Comparison of ENCODE assay signal across 8 cellular contexts in the genomic region with DNA sequence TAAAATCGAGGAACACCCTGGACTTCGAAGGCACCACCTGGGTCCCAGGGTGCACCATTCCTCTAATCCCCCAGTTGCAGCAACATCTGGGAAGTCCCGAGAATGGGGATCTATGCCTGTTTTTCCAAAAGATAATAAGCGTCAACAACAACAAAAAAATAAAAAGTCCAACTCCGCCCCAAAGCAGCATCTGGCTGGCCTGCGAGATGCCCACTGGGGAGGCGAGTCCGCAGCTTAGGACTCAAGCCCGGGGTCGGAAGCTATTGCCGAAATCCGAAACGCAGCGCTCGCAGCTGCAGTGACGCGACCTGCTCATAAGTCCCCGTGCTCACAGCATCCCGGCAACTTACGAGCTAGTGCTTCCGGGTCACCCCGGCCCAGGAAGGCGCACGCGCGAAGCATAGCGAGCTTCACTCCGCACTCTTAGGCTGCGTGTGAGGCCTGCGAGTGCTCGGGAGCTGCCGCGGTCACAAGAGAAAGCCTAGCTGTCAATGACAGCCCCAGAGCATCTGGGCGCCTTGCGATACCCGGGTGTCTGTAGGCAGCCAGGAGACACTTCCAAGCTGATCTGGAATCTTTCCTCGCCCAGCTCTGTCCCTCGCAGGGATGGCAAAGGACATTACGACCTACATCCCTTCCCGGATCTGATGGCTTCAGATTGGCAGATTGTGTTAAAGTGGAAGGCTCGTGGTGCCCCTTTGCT. TPM values are rescaled to one million over a fixed set of nuclear protein-coding genes. Genes with fewer than 3 reads are reported as not detected.
DNase-seq lines count a peak whose midpoint lies in the region; ATAC-seq and TF ChIP-seq lines count a peak whose summit lies in the region.

No MANE protein-coding gene starts in this region.

- H3K36me3 ChIP-seq in upper lobe of left lung, result peaks cover 1 to 10% (median 5%) of the 10 kb centered on the region in 4 donors

- CTCF ChIA-PET in T-cell (lab: Charles Lee), result interaction anchor here (0.6 to 1.7 kb wide), 13 partner anchors 10 to 348 kb away, joined by 3 to 19 read pairs (median 4); a partner anchor contains a TSS

- in situ Hi-C loops in GM13976 (cut with MboI; ENCODE audit: low sequenced_read_pairs, unreplicated experiment), result no loop called here

- TF ChIP-seq CTCF in GM13976 (IDR thresholded peaks at IDR 0.05; ENCODE audit: borderline replicate concordance, control extremely low read depth, extremely low read depth, insufficient read depth, missing control alignments) (no peak), upper lobe of left lung (IDR thresholded peaks at IDR 0.05) (no peak)

- H3K9me3 ChIP-seq in upper lobe of left lung, result no peaks in the 10 kb centered on the region

- TF ChIP-seq EP300 in upper lobe of left lung (IDR thresholded peaks at IDR 0.05), result peak in 1 of 4 donors; percentile 72

- H3K36me3 Mint-ChIP-seq in T-cell, result no peaks in the 10 kb centered on the region

- no peaks in the 10 kb centered on the region for H3K27me3 Mint-ChIP-seq in T-cell

- peak overlapping the region; percentile 89 to 96 (median 93) for H3K27ac ChIP-seq in upper lobe of left lung

- H3K27me3 ChIP-seq in upper lobe of left lung, result no peaks in the 10 kb centered on the region

- peak; percentile 100 for ATAC-seq in HG02852 (IDR thresholded peaks at IDR 0.05; ENCODE audit: unreplicated experiment)
- ATAC-seq in T-cell (replicated peaks in 1 of 4), result peak; percentile 100
- peak; percentile 100 for ATAC-seq in left cardiac atrium
- peak; percentile 100 for ATAC-seq in upper lobe of left lung (ENCODE audit: low FRiP score in 2 of 2)

- DNase-seq in GM13976 (ENCODE audit: low spot score), result peak; percentile 95
- DNase-seq in NCI-H146 (lab: John Stamatoyannopoulos, UW), result peak; percentile 96
- DNase-seq in T-cell, result peak; percentile 81 to 98 (median 96)
- peak; percentile 97 for DNase-seq in amniotic epithelial cell (ENCODE audit: low read depth)
- DNase-seq in left cardiac atrium, result peak; percentile 96
- DNase-seq in posterior cingulate gyrus, result peak; percentile 96 to 100 (median 98)
- DNase-seq in upper lobe of left lung, result peak; percentile 97 to 98

- H3K4me3 ChIP-seq in upper lobe of left lung, result peak overlapping the region; percentile 47 to 63 (median 51)

- POLR2A ChIA-PET in T-cell (lab: Charles Lee), result interaction anchor here (0.5 to 1.4 kb wide), 15 partner anchors 9 to 72 kb away, joined by 3 to 106 read pairs (median 10); a partner anchor contains a TSS

- H3K27ac Mint-ChIP-seq in T-cell, result peak overlapping the region; percentile 96 to 99

- H3K4me1 Mint-ChIP-seq in T-cell, result peaks cover 6 to 16% (median 14%) of the 10 kb centered on the region in 3 donors

- H3K9me3 Mint-ChIP-seq in T-cell, result no peaks in the 10 kb centered on the region

- peak in 3 of 4 donors; percentile 89 to 98 (median 98) for TF ChIP-seq POLR2A in upper lobe of left lung (IDR thresholded peaks at IDR 0.05)

- intact Hi-C loops in left cardiac atrium (cut with DNase I), result no loop called here
- intact Hi-C loops in posterior cingulate gyrus (cut with DNase I), result loop anchor here (1.0 kb wide), 2 partner anchors 10 to 22 kb away; a partner anchor contains a TSS

- peak overlapping the region; percentile 87 to 91 (median 90) for H3K4me3 Mint-ChIP-seq in T-cell

- H3K4me1 ChIP-seq in upper lobe of left lung, result peaks cover 0 to 17% (median 7%) of the 10 kb centered on the region in 4 donors

- 0 to 2% methylated on average over 17 to 41 of the region's 41 CpGs for WGBS in upper lobe of left lung, 2 donors

RNA-seq across cellular contexts. Expression of a gene that starts 9.9 kb away (rescaled TPM):
- total RNA-seq in T-cell, result 10 to 100 TPM; 23.4 to 34.1 (median 25.2) TPM
- total RNA-seq in left cardiac atrium, result 10 to 100 TPM; 17.3 to 19.5 TPM
- 10 to 100 TPM in 5 of 6 donors, 1 to 10 TPM in 1; 7.4 to 45.6 (median 21.4) TPM for total RNA-seq in upper lobe of left lung

RNA-seq across cellular contexts. Expression of a gene that starts 16.6 kb away (rescaled TPM):
- 1 to 10 TPM; 4.2 to 7.4 (median 6.2) TPM for total RNA-seq in T-cell
- total RNA-seq in left cardiac atrium, result 10 to 100 TPM; 13.7 to 14.3 TPM
- 10 to 100 TPM in 2 of 6 donors, 1 to 10 TPM in 4; 2.1 to 13.4 (median 8.6) TPM for total RNA-seq in upper lobe of left lung

RNA-seq across cellular contexts. Expression of a gene that starts 21.9 kb away (rescaled TPM):
- 10 to 100 TPM; 41.8 to 68.7 (median 45.4) TPM for total RNA-seq in T-cell
- total RNA-seq in left cardiac atrium, result 10 to 100 TPM; 29.0 to 35.6 TPM
- total RNA-seq in upper lobe of left lung, result 10 to 100 TPM; 23.0 to 50.0 (median 29.3) TPM

Comparison
In these comparisons a context has a peak if more than half of its experiments do, and no peak if none do; other contexts are left out.
1. Peak in every context shown above with its lines: DNase-seq, ATAC-seq, H3K4me3 ChIP-seq and H3K27ac ChIP-seq.